15 cellular contexts compared by ENCODE assay signal in genomic region chr3:126288314-126288713, GRCh38.
A peak's percentile ranks its signal among the peaks of the same experiment; 100 is the strongest.
DNase-seq lines count a peak whose midpoint lies in the region; ATAC-seq and TF ChIP-seq lines count a peak whose summit lies in the region.
"Had no signal": no experiment of that assay in that cellular context is flagged by ENCODE, and none has a peak within 500 bp of the region (broad histone marks: within the 10 kb centered on the region; RNA-seq: fewer than 3 reads in every experiment).

No MANE protein-coding gene starts in this region.

- H3K27me3 Mint-ChIP-seq in T-helper 17 cell = peaks cover 66% of the 10 kb centered on the region
- H3K27me3 Mint-ChIP-seq in activated T-helper 2 cell treated with anti-CD3 and anti-CD28 coated beads, Interferon-gamma antibody, Interleukin-2, Interleukin-4, amounts not matched to agents 10 μg/mL and 5 μg/mL and 100 μg/mL, durations not matched to agents 14 hours and 24 hours and 36 hours (ENCODE audit: low read depth) = peaks cover 41% of the 10 kb centered on the region

- no peaks in the 10 kb centered on the region for H3K9me3 ChIP-seq in OCI-LY7 (ENCODE audit: low read length)
- H3K9me3 ChIP-seq in subcutaneous abdominal adipose tissue (ENCODE audit: control insufficient read depth in 5 of 5, low read length in 5 of 5) = no peaks in the 10 kb centered on the region
- H3K9me3 ChIP-seq in T-helper 17 cell (ENCODE audit: control insufficient read depth, low read length, poor library complexity, severe bottlenecking) = no peaks in the 10 kb centered on the region

- H3K9me3 Mint-ChIP-seq in activated T-helper 2 cell treated with anti-CD3 and anti-CD28 coated beads, Interferon-gamma antibody, Interleukin-2, Interleukin-4, amounts not matched to agents 10 μg/mL and 5 μg/mL and 100 μg/mL, durations not matched to agents 14 hours and 24 hours and 36 hours = no peaks in the 10 kb centered on the region
- H3K9me3 Mint-ChIP-seq: activated CD4-positive, alpha-beta T cell treated with anti-CD3 and anti-CD28 coated beads, Interleukin-2, amount 10 ng/mL, durations not matched to agents 7 days and 5 days; activated naive CD4-positive, alpha-beta T cell treated with anti-CD3 and anti-CD28 coated beads, Interleukin-2, amount 50 U/mL, for 24 hours; IgD-negative memory B cell; stimulated activated naive CD8-positive, alpha-beta T cell treated with anti-CD3 and anti-CD28 coated beads, Interleukin-15, amount 100 ng/mL, for 72 hours had no signal

- peaks cover 59% of the 10 kb centered on the region for H3K4me1 ChIP-seq in OCI-LY7 (ENCODE audit: insufficient read depth, low read length, poor library complexity, severe bottlenecking)
- H3K4me1 ChIP-seq in subcutaneous abdominal adipose tissue (ENCODE audit: control insufficient read depth in 5 of 5, insufficient read depth in 5 of 5, low read length in 5 of 5) = peaks cover 2 to 34% (median 22%) of the 10 kb centered on the region in 5 donors

- peak overlapping the region; percentile 66 for H3K4me3 ChIP-seq in OCI-LY7 (ENCODE audit: low read depth, low read length, poor library complexity, severe bottlenecking)
- peak overlapping the region in 2 of 5 donors; percentile 64 to 73 for H3K4me3 ChIP-seq in subcutaneous abdominal adipose tissue (ENCODE audit: low read depth in 1 of 5, low read length in 5 of 5)
- H3K4me3 ChIP-seq: GM12878 had no signal

- no peak overlapping the region for H3K4me3 Mint-ChIP-seq in T-helper 17 cell
- no peak overlapping the region for H3K4me3 Mint-ChIP-seq in activated T-helper 2 cell treated with anti-CD3 and anti-CD28 coated beads, Interferon-gamma antibody, Interleukin-2, Interleukin-4, amounts not matched to agents 10 μg/mL and 5 μg/mL and 100 μg/mL, durations not matched to agents 14 hours and 24 hours and 36 hours (ENCODE audit: low read depth)
- H3K4me3 Mint-ChIP-seq: activated CD4-positive, alpha-beta T cell treated with anti-CD3 and anti-CD28 coated beads, Interleukin-2, amount 10 ng/mL, durations not matched to agents 7 days and 5 days; activated naive CD4-positive, alpha-beta T cell treated with anti-CD3 and anti-CD28 coated beads, Interleukin-2, amount 50 U/mL, for 24 hours had no signal

- H3K4me2 ChIP-seq in OCI-LY7 (ENCODE audit: low read length) = peak overlapping the region; percentile 91

- no peaks in the 10 kb centered on the region for H4K20me1 ChIP-seq in OCI-LY7 (ENCODE audit: insufficient read depth, low read length)

- POLR2A ChIA-PET in OCI-LY7 (lab: Charles Lee) = interaction anchor here (0.6 to 0.7 kb wide), 2 partner anchors 10 to 31 kb away, joined by 3 read pairs; no protein-coding TSS in a partner anchor

- H3K36me3 Mint-ChIP-seq in T-helper 17 cell (ENCODE audit: low read depth) = no peaks in the 10 kb centered on the region
- H3K36me3 Mint-ChIP-seq in activated T-helper 2 cell treated with anti-CD3 and anti-CD28 coated beads, Interferon-gamma antibody, Interleukin-2, Interleukin-4, amounts not matched to agents 10 μg/mL and 5 μg/mL and 100 μg/mL, durations not matched to agents 14 hours and 24 hours and 36 hours (ENCODE audit: low read depth) = no peaks in the 10 kb centered on the region
- H3K36me3 Mint-ChIP-seq: activated naive CD4-positive, alpha-beta T cell treated with anti-CD3 and anti-CD28 coated beads, Interleukin-2, amount 50 U/mL, for 24 hours had no signal

- H3K79me2 ChIP-seq in OCI-LY7 (ENCODE audit: insufficient read depth, low read depth, low read length) = no peaks in the 10 kb centered on the region

- H2AFZ ChIP-seq in OCI-LY7 (ENCODE audit: low read length) = peak overlapping the region; percentile 59; the same call in 1 of the 2 replicates

- DNase-seq in OCI-LY7 (ENCODE audit: low spot score) (no peak), medulla oblongata (ENCODE audit: extremely low spot score) (peak; percentile 23), T-helper 17 cell (no peak)
- DNase-seq in activated T-helper 2 cell treated with anti-CD3 and anti-CD28 coated beads, Interferon-gamma antibody, Interleukin-2, Interleukin-4, amounts not matched to agents 10 μg/mL and 5 μg/mL and 100 μg/mL, durations not matched to agents 14 hours and 24 hours and 36 hours (ENCODE audit: low spot score) = no peak
- DNase-seq: activated CD4-positive, alpha-beta T cell treated with anti-CD3 and anti-CD28 coated beads, Interleukin-2, amount 10 ng/mL, durations not matched to agents 7 days and 5 days; SIG-M5; stimulated activated naive CD8-positive, alpha-beta T cell treated with anti-CD3 and anti-CD28 coated beads, Interleukin-15, amount 100 ng/mL, for 72 hours had no signal

- TF ChIP-seq CTCF in OCI-LY7 (conservative IDR thresholded peaks at IDR 0.05; ENCODE audit: low read length) = no peak

- H3K36me3 ChIP-seq in OCI-LY7 (ENCODE audit: insufficient read depth, low read length) (no peaks in the 10 kb centered on the region), subcutaneous abdominal adipose tissue (ENCODE audit: control insufficient read depth in 5 of 5, insufficient read depth in 5 of 5, low read length in 5 of 5) (no peaks in the 10 kb centered on the region)

- no peaks in the 10 kb centered on the region for H3K9me2 ChIP-seq in OCI-LY7 (ENCODE audit: insufficient read depth, low read length)

- H3K27me3 ChIP-seq in subcutaneous abdominal adipose tissue (ENCODE audit: control insufficient read depth in 5 of 5, insufficient read depth in 4 of 5, low read length in 5 of 5) = peaks cover 0 to 6% (median 0%) of the 10 kb centered on the region in 5 donors

- no peak overlapping the region for H3K27ac Mint-ChIP-seq in T-helper 17 cell
- H3K27ac Mint-ChIP-seq in activated T-helper 2 cell treated with anti-CD3 and anti-CD28 coated beads, Interferon-gamma antibody, Interleukin-2, Interleukin-4, amounts not matched to agents 10 μg/mL and 5 μg/mL and 100 μg/mL, durations not matched to agents 14 hours and 24 hours and 36 hours = no peak overlapping the region
- H3K27ac Mint-ChIP-seq: activated CD4-positive, alpha-beta T cell treated with anti-CD3 and anti-CD28 coated beads, Interleukin-2, amount 10 ng/mL, durations not matched to agents 7 days and 5 days; activated naive CD4-positive, alpha-beta T cell treated with anti-CD3 and anti-CD28 coated beads, Interleukin-2, amount 50 U/mL, for 24 hours; IgD-negative memory B cell; memory B cell; stimulated activated naive CD8-positive, alpha-beta T cell treated with anti-CD3 and anti-CD28 coated beads, Interleukin-15, amount 100 ng/mL, for 72 hours had no signal

- H3K27ac ChIP-seq in OCI-LY7 (ENCODE audit: low read depth, low read length, poor library complexity, severe bottlenecking) (peak overlapping the region; percentile 83), subcutaneous abdominal adipose tissue (ENCODE audit: low read depth, low read length) (peak overlapping the region; percentile 67)

- peak; percentile 38 for ATAC-seq in esophagus mucosa
- ATAC-seq in T-helper 17 cell = no peak
- ATAC-seq in HG03565 (IDR thresholded peaks at IDR 0.05; ENCODE audit: unreplicated experiment) = no peak
- no peak for ATAC-seq in SK-N-SH treated with all-trans-retinoic acid at 6 μM for 48 hours
- ATAC-seq: GM12878; stimulated activated naive CD8-positive, alpha-beta T cell treated with anti-CD3 and anti-CD28 coated beads, Interleukin-15, amount 100 ng/mL, for 72 hours had no signal

- BruUV-seq in OCI-LY7 (replicated peaks; lab: Mats Ljungman, UMichigan) = no TSS peak

- CTCF ChIA-PET in OCI-LY7 (lab: Charles Lee; ENCODE audit: unreplicated experiment) = no interaction called here

- H3K4me1 Mint-ChIP-seq in T-helper 17 cell = peaks cover 2% of the 10 kb centered on the region
- H3K4me1 Mint-ChIP-seq in activated T-helper 2 cell treated with anti-CD3 and anti-CD28 coated beads, Interferon-gamma antibody, Interleukin-2, Interleukin-4, amounts not matched to agents 10 μg/mL and 5 μg/mL and 100 μg/mL, durations not matched to agents 14 hours and 24 hours and 36 hours (ENCODE audit: low read depth) = peaks cover 2% of the 10 kb centered on the region
- H3K4me1 Mint-ChIP-seq: memory B cell had no signal

- H3K9ac ChIP-seq in subcutaneous abdominal adipose tissue (ENCODE audit: low read length in 5 of 5) = peak overlapping the region in 1 of 5 donors; percentile 34

- intact Hi-C loops in OCI-LY7 (cut with micrococcal nuclease; ENCODE audit: unreplicated experiment) = loop anchor here (1.0 to 10.0 kb wide), 3 partner anchors 29 to 186 kb away; partner anchors contain the start of gene ZXDC
- intact Hi-C loops in activated T-helper 2 cell treated with anti-CD3 and anti-CD28 coated beads, Interferon-gamma antibody, Interleukin-2, Interleukin-4, amounts not matched to agents 10 μg/mL and 5 μg/mL and 100 μg/mL, durations not matched to agents 14 hours and 24 hours and 36 hours (cut with micrococcal nuclease) = no loop called here

TF ChIP-seq in SK-N-SH treated with all-trans-retinoic acid at 6 μM for 48 hours, 23 proteins besides CTCF, POLR2A, EP300 and RAD21 (continues in another document):
- no peak for TF ChIP-seq TOX (CRISPR knock-in tag; IDR thresholded peaks at IDR 0.05; ENCODE audit: borderline replicate concordance)
- TF ChIP-seq ZC3H10 (CRISPR knock-in tag; IDR thresholded peaks at IDR 0.05) = no peak
- TF ChIP-seq ESRRG (CRISPR knock-in tag; IDR thresholded peaks at IDR 0.05) = no peak
- TF ChIP-seq TSHZ2 (CRISPR knock-in tag; IDR thresholded peaks at IDR 0.05) = no peak
- no peak for TF ChIP-seq PPARA (CRISPR knock-in tag; IDR thresholded peaks at IDR 0.05; ENCODE audit: borderline replicate concordance)
- TF ChIP-seq BACH2 (CRISPR knock-in tag; IDR thresholded peaks at IDR 0.05; ENCODE audit: borderline replicate concordance) = no peak
- no peak for TF ChIP-seq ARNTL (CRISPR knock-in tag; IDR thresholded peaks at IDR 0.05; ENCODE audit: borderline replicate concordance, low read depth)
